Comparison of ENCODE assay signal across 13 cellular contexts in genomic region chr1:160881270-160881669, GRCh38. TPM values are rescaled to one million over a fixed set of nuclear protein-coding genes. Genes with fewer than 3 reads are reported as not detected.
"Had no signal": no experiment of that assay in that cellular context is flagged by ENCODE, and none has a peak within 500 bp of the region (broad histone marks: within the 10 kb centered on the region; RNA-seq: fewer than 3 reads in every experiment).

No MANE protein-coding gene starts in this region.

RNA-seq across cellular contexts. Expression of gene ITLN1, which starts 3.7 kb away (rescaled TPM):
- total RNA-seq: activated B cell treated with CpG ODN at 0.5 μM for 24 hours; activated CD4-positive, alpha-beta memory T cell treated with anti-CD3 and anti-CD28 coated beads for 36 hours; activated CD4-positive, alpha-beta T cell treated with anti-CD3 and anti-CD28 coated beads, Interleukin-2, amount 10 ng/mL, durations not matched to agents 24 days and 14 days; activated CD8-positive, alpha-beta memory T cell treated with anti-CD3 and anti-CD28 coated beads for 36 hours; activated CD8-positive, alpha-beta T cell treated with anti-CD3 and anti-CD28 coated beads for 36 hours; activated naive CD4-positive, alpha-beta T cell treated with anti-CD3 and anti-CD28 coated beads for 36 hours; activated naive CD4-positive, alpha-beta T cell treated with anti-CD3 and anti-CD28 coated beads, Interleukin-2, amount 50 U/mL, for 72 hours; activated naive CD8-positive, alpha-beta T cell treated with anti-CD3 and anti-CD28 coated beads for 36 hours; activated T-cell treated with anti-CD3 and anti-CD28 coated beads, Interleukin-2, amount 50 U/mL, for 4 hours; activated T-cell treated with anti-CD3 and anti-CD28 coated beads, Interleukin-2, amount 50 U/mL, for 72 hours; activated T-helper 1 cell treated with anti-CD3 and anti-CD28 coated beads, Interleukin-12 subunit alpha, Interleukin-12 subunit beta, Interleukin-2, Interleukin-4 antibody, amounts not matched to agents 30 ng/mL and 10 ng/mL and 1 ng/mL, durations not matched to agents 14 hours and 24 hours and 36 hours; activated T-helper 17 cell treated with anti-CD3 and anti-CD28 coated beads, Interleukin-2, amount 50 U/mL, for 72 hours; astrocyte had no signal

RNA-seq across cellular contexts. Expression of gene CD244, which starts 18.6 kb away (rescaled TPM):
- total RNA-seq: activated B cell treated with CpG ODN at 0.5 μM for 24 hours; activated CD4-positive, alpha-beta T cell treated with anti-CD3 and anti-CD28 coated beads, Interleukin-2, amount 10 ng/mL, durations not matched to agents 24 days and 14 days; astrocyte had no signal
